Comparison of ENCODE assay signal across 15 cellular contexts in genomic region chr16:85061566-85061965, GRCh38. TPM values are rescaled to one million over a fixed set of nuclear protein-coding genes. Genes with fewer than 3 reads are reported as not detected.
DNase-seq lines count a peak whose midpoint lies in the region; ATAC-seq and TF ChIP-seq lines count a peak whose summit lies in the region.
"Had no signal": no experiment of that assay in that cellular context is flagged by ENCODE, and none has a peak within 500 bp of the region (broad histone marks: within the 10 kb centered on the region; RNA-seq: fewer than 3 reads in every experiment).

No MANE protein-coding gene starts in this region.

- no peak overlapping the region for H3K27ac ChIP-seq in gastrocnemius medialis
- no peak overlapping the region for H3K27ac ChIP-seq in CD4-positive, alpha-beta memory T cell (ENCODE audit: low read depth, low read length)

- in situ Hi-C loops in gastrocnemius medialis (cut with MboI; ENCODE audit: low sequenced_read_pairs in 4 of 4), result no loop called here

- no peaks in the 10 kb centered on the region for H3K4me1 ChIP-seq in gastrocnemius medialis
- peaks cover 21% of the 10 kb centered on the region for H3K4me1 ChIP-seq in CD4-positive, alpha-beta memory T cell (ENCODE audit: insufficient read depth, low read length)

- peaks cover 4% of the 10 kb centered on the region for H3K36me3 Mint-ChIP-seq in T-helper 17 cell (ENCODE audit: low read depth)
- peaks cover 3 to 6% of the 10 kb centered on the region in 2 donors for H3K36me3 Mint-ChIP-seq in CD4-positive, alpha-beta memory T cell
- H3K36me3 Mint-ChIP-seq in activated naive CD4-positive, alpha-beta T cell treated with anti-CD3 and anti-CD28 coated beads for 36 hours (ENCODE audit: low read depth), result peaks cover 1% of the 10 kb centered on the region
- H3K36me3 Mint-ChIP-seq: activated CD8-positive, alpha-beta memory T cell treated with anti-CD3 and anti-CD28 coated beads, Interleukin-2, amount 10 ng/mL, durations not matched to agents 7 days and 5 days had no signal

- peak overlapping the region; percentile 28 for H3K4me3 Mint-ChIP-seq in T-helper 17 cell
- no peak overlapping the region for H3K4me3 Mint-ChIP-seq in CD4-positive, alpha-beta memory T cell
- no peak overlapping the region for H3K4me3 Mint-ChIP-seq in activated naive CD4-positive, alpha-beta T cell treated with anti-CD3 and anti-CD28 coated beads for 36 hours
- H3K4me3 Mint-ChIP-seq: activated CD8-positive, alpha-beta memory T cell treated with anti-CD3 and anti-CD28 coated beads, Interleukin-2, amount 10 ng/mL, durations not matched to agents 7 days and 5 days had no signal

- peaks cover 23% of the 10 kb centered on the region for H3K4me1 Mint-ChIP-seq in T-helper 17 cell
- peaks cover 16 to 30% (median 25%) of the 10 kb centered on the region in 4 donors for H3K4me1 Mint-ChIP-seq in CD4-positive, alpha-beta memory T cell
- peaks cover 22% of the 10 kb centered on the region for H3K4me1 Mint-ChIP-seq in activated naive CD4-positive, alpha-beta T cell treated with anti-CD3 and anti-CD28 coated beads for 36 hours (ENCODE audit: low read depth)

- ATAC-seq in T-helper 17 cell (peak; percentile 57), left cardiac atrium (peak; percentile 40 to 46), gastrocnemius medialis (peak; percentile 20 to 21)
- ATAC-seq: activated CD8-positive, alpha-beta memory T cell treated with anti-CD3 and anti-CD28 coated beads, Interleukin-2, amount 10 ng/mL, durations not matched to agents 7 days and 5 days; esophagus mucosa had no signal

- CTCF ChIA-PET in CD4-positive, alpha-beta memory T cell (lab: Charles Lee; ENCODE audit: partially characterized antibody), result interaction anchor here (1.1 to 1.5 kb wide), 3 partner anchors 25 to 309 kb away, joined by 3 to 5 read pairs (median 4); no protein-coding TSS in a partner anchor
- CTCF ChIA-PET in activated naive CD4-positive, alpha-beta T cell treated with anti-CD3 and anti-CD28 coated beads for 36 hours (lab: Charles Lee), result no interaction called here

- H3K27ac Mint-ChIP-seq in T-helper 17 cell, result peak overlapping the region; percentile 45
- H3K27ac Mint-ChIP-seq in CD4-positive, alpha-beta memory T cell, result peak overlapping the region in 2 of 7 donors; percentile 72 to 85
- H3K27ac Mint-ChIP-seq in activated naive CD4-positive, alpha-beta T cell treated with anti-CD3 and anti-CD28 coated beads for 36 hours, result no peak overlapping the region
- H3K27ac Mint-ChIP-seq: activated CD8-positive, alpha-beta memory T cell treated with anti-CD3 and anti-CD28 coated beads, Interleukin-2, amount 10 ng/mL, durations not matched to agents 7 days and 5 days; progenitor cell of endocrine pancreas had no signal

- H3K36me3 ChIP-seq in gastrocnemius medialis, result no peaks in the 10 kb centered on the region
- no peaks in the 10 kb centered on the region for H3K36me3 ChIP-seq in CD4-positive, alpha-beta memory T cell (ENCODE audit: insufficient read depth, low read length)

- TF ChIP-seq CTCF in gastrocnemius medialis (IDR thresholded peaks at IDR 0.05 in 4 of 5, conservative IDR thresholded peaks at IDR 0.05 in 1 of 5), result no peak

- H3K4me3 ChIP-seq in gastrocnemius medialis, result no peak overlapping the region
- H3K4me3 ChIP-seq in CD4-positive, alpha-beta memory T cell (ENCODE audit: low read length in 2 of 2), result no peak overlapping the region

- H3K9me3 ChIP-seq in T-helper 17 cell (ENCODE audit: control insufficient read depth, low read length, poor library complexity, severe bottlenecking) (no peaks in the 10 kb centered on the region), gastrocnemius medialis (no peaks in the 10 kb centered on the region)
- no peaks in the 10 kb centered on the region for H3K9me3 ChIP-seq in CD4-positive, alpha-beta memory T cell (ENCODE audit: control insufficient read depth in 1 of 2, low read length in 2 of 2)

- TF ChIP-seq POLR2A in gastrocnemius medialis (IDR thresholded peaks at IDR 0.05), result no peak

- POLR2A ChIA-PET in CD4-positive, alpha-beta memory T cell (lab: Charles Lee; ENCODE audit: partially characterized antibody), result no interaction called here

- no peaks in the 10 kb centered on the region for H3K9me3 Mint-ChIP-seq in CD4-positive, alpha-beta memory T cell
- no peaks in the 10 kb centered on the region for H3K9me3 Mint-ChIP-seq in activated naive CD4-positive, alpha-beta T cell treated with anti-CD3 and anti-CD28 coated beads for 36 hours

- DNase-seq in GF-D8 (lab: John Stamatoyannopoulos, UW) (peak; percentile 63), T-helper 17 cell (no peak), left cardiac atrium (peak; percentile 49), gastrocnemius medialis (peak; percentile 46 to 57), AG08395 (ENCODE audit: low spot score) (no peak), NCI-H2196 treated with DMSO at 0.1 percent for 48 hours (lab: John Stamatoyannopoulos, UW; ENCODE audit: unreplicated experiment) (no peak)
- no peak for DNase-seq in CD4-positive, alpha-beta memory T cell
- DNase-seq in activated naive CD4-positive, alpha-beta T cell treated with anti-CD3 and anti-CD28 coated beads for 36 hours, result no peak
- DNase-seq: activated CD8-positive, alpha-beta memory T cell treated with anti-CD3 and anti-CD28 coated beads, Interleukin-2, amount 10 ng/mL, durations not matched to agents 7 days and 5 days; NCI-H1417; NCI-H524; stimulated activated CD4-positive, alpha-beta T cell treated with anti-CD3 and anti-CD28 coated beads, Interleukin-2, amount 100 ng/mL, for 24 hours had no signal

- no peaks in the 10 kb centered on the region for H3K27me3 Mint-ChIP-seq in T-helper 17 cell
- H3K27me3 Mint-ChIP-seq in CD4-positive, alpha-beta memory T cell, result no peaks in the 10 kb centered on the region
- no peaks in the 10 kb centered on the region for H3K27me3 Mint-ChIP-seq in activated naive CD4-positive, alpha-beta T cell treated with anti-CD3 and anti-CD28 coated beads for 36 hours (ENCODE audit: low read depth)
- H3K27me3 Mint-ChIP-seq: activated CD8-positive, alpha-beta memory T cell treated with anti-CD3 and anti-CD28 coated beads, Interleukin-2, amount 10 ng/mL, durations not matched to agents 7 days and 5 days; progenitor cell of endocrine pancreas had no signal

- H3K27me3 ChIP-seq in gastrocnemius medialis, result no peaks in the 10 kb centered on the region
- H3K27me3 ChIP-seq in CD4-positive, alpha-beta memory T cell (ENCODE audit: insufficient read depth, low read length), result no peaks in the 10 kb centered on the region

- intact Hi-C loops in left cardiac atrium (cut with DNase I) (no loop called here), gastrocnemius medialis (cut with DNase I; ENCODE audit: low total_unique reads) (no loop called here)
- intact Hi-C loops in CD4-positive, alpha-beta memory T cell (cut with micrococcal nuclease), result no loop called here
- intact Hi-C loops in activated naive CD4-positive, alpha-beta T cell treated with anti-CD3 and anti-CD28 coated beads for 36 hours (cut with micrococcal nuclease), result no loop called here

RNA-seq across cellular contexts. Expression of gene KIAA0513, which starts 34.0 kb away (rescaled TPM):
- total RNA-seq in T-helper 17 cell, result 10 to 100 TPM in 1 of 2 donors, 1 to 10 TPM in 1; 8.1 to 35.0 TPM
- total RNA-seq in left cardiac atrium, result 10 to 100 TPM in 1 of 2 donors, 1 to 10 TPM in 1; 9.2 to 10.4 TPM
- total RNA-seq in gastrocnemius medialis, result 10 to 100 TPM in 3 of 4 donors, 1 to 10 TPM in 1; 8.2 to 22.4 (median 21.4) TPM
- 10 to 100 TPM; 17.7 to 19.0 TPM for total RNA-seq in CD4-positive, alpha-beta memory T cell
- 10 to 100 TPM in 1 of 2 donors, 1 to 10 TPM in 1; 1.3 to 11.8 TPM for polyA plus RNA-seq in CD4-positive, alpha-beta memory T cell
- 1 to 10 TPM; 9.7 to 9.8 TPM for total RNA-seq in activated naive CD4-positive, alpha-beta T cell treated with anti-CD3 and anti-CD28 coated beads for 36 hours

RNA-seq across cellular contexts. Expression of gene ZDHHC7, which starts 50.2 kb away (rescaled TPM):
- total RNA-seq in T-helper 17 cell, result 10 to 100 TPM; 35.4 to 46.6 TPM
- total RNA-seq in left cardiac atrium, result 10 to 100 TPM; 33.2 to 35.2 TPM
- total RNA-seq in gastrocnemius medialis, result 10 to 100 TPM; 55.0 to 93.5 (median 68.4) TPM
- 10 to 100 TPM; 33.8 to 35.6 TPM for total RNA-seq in CD4-positive, alpha-beta memory T cell
- polyA plus RNA-seq in CD4-positive, alpha-beta memory T cell, result 10 to 100 TPM; 27.1 to 40.2 TPM
- total RNA-seq in activated naive CD4-positive, alpha-beta T cell treated with anti-CD3 and anti-CD28 coated beads for 36 hours, result 10 to 100 TPM; 16.6 to 17.9 TPM

RNA-seq across cellular contexts. Expression of gene CIBAR2, which starts 50.7 kb away (rescaled TPM):
- total RNA-seq in T-helper 17 cell (not detected), left cardiac atrium (not detected), gastrocnemius medialis (not detected)
- not detected for total RNA-seq in CD4-positive, alpha-beta memory T cell
- polyA plus RNA-seq in CD4-positive, alpha-beta memory T cell, result not detected
- not detected for total RNA-seq in activated naive CD4-positive, alpha-beta T cell treated with anti-CD3 and anti-CD28 coated beads for 36 hours
- total RNA-seq: activated CD8-positive, alpha-beta memory T cell treated with anti-CD3 and anti-CD28 coated beads, Interleukin-2, amount 10 ng/mL, durations not matched to agents 7 days and 5 days; esophagus mucosa; mesenteric fat pad had no signal

Comparison
In these comparisons a context has a peak if more than half of its experiments do, and no peak if none do; other contexts are left out.
1. DNase-seq: peak in GF-D8 (single experiment), left cardiac atrium (single experiment) and gastrocnemius medialis (2 of 2); none in T-helper 17 cell (0 of 3), AG08395 (single experiment), NCI-H2196 treated with DMSO at 0.1 percent for 48 hours (single experiment), CD4-positive, alpha-beta memory T cell (0 of 5) and activated naive CD4-positive, alpha-beta T cell treated with anti-CD3 and anti-CD28 coated beads for 36 hours (single experiment).
2. Peak in every context shown above with its lines, with median percentiles within 50 percentile points of each other: ATAC-seq.